Comparison of ENCODE assay signal across 10 cellular contexts in the genomic region with DNA sequence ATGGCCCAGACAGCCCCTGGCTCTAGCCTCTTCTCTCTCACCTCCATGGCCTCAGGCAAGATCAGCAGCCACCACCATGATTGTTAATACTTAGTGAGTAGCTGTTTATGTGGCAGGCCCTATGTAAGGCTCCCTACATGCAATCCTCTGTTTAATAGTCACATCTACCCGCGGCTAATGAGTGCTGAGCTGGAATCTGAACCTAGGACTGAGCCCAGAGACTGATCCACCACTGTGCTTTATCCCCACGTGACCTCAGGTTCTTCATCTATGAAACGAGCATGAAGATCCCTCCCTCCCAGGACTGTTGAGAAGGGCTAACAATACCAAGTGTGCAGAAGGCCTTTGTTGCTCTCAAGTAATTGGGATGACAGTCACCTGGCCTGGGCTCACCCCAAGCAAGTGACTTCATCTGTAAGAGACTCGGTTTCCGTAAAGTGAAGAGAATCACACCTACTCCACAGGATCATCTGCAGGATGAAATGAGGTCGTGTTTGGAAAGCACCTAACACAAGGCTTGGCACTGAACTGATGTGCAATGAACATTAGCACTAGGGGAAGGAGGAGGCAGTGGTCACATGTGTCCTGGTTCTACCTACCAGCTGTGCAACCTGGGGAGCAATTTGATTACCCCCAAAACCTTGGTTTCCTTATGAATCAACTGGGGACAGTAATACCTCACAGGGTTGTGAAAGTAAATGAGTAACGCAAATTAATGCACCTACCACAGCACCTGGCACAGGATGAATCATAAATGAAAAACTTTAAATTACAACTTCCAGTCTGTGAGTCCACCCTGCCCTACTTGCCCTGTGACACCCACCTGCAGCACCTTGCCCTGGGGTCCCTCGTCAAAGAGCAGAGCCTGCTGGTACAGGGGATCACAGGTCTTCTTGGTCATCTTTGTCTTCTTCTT. TPM values are rescaled to one million over a fixed set of nuclear protein-coding genes. Genes with fewer than 3 reads are reported as not detected.
DNase-seq lines count a peak whose midpoint lies in the region; ATAC-seq, FAIRE-seq and TF ChIP-seq lines count a peak whose summit lies in the region.
"Had no signal": no experiment of that assay in that cellular context is flagged by ENCODE, and none has a peak within 500 bp of the region (broad histone marks: within the 10 kb centered on the region; RNA-seq: fewer than 3 reads in every experiment).

No MANE protein-coding gene starts in this region.

- 14 to 46% (median 33%) methylated on average over 9 of the region's 9 CpGs for WGBS in small intestine, 3 donors

- H3K27ac ChIP-seq in RWPE2 (ENCODE audit: poor library complexity, severe bottlenecking): peak overlapping the region; percentile 64
- H3K27ac ChIP-seq in small intestine (ENCODE audit: low read depth in 1 of 2, low read length in 1 of 2): peak overlapping the region in 1 of 2 donors; percentile 81
- H3K27ac ChIP-seq: ascending aorta had no signal

- CTCF ChIA-PET in activated CD8-positive, alpha-beta memory T cell treated with anti-CD3 and anti-CD28 coated beads, Interleukin-2, amount 10 ng/mL, durations not matched to agents 7 days and 5 days (lab: Charles Lee): interaction anchor here (0.8 to 3.0 kb wide), 8 partner anchors 15 to 321 kb away, joined by 3 to 10 read pairs (median 4); no protein-coding TSS in a partner anchor

- no peak for FAIRE-seq in small intestine (lab: Jason Lieb, UNC)

- peak; percentile 71 for DNase-seq in activated CD8-positive, alpha-beta memory T cell treated with anti-CD3 and anti-CD28 coated beads, Interleukin-2, amount 10 ng/mL, durations not matched to agents 7 days and 5 days
- no peak for DNase-seq in activated CD8-positive, alpha-beta memory T cell treated with anti-CD3 and anti-CD28 coated beads, Interleukin-2, amount 50 U/mL, for 4 hours
- DNase-seq in RWPE2 (ENCODE audit: low spot score) (no peak), small intestine (peak; percentile 37), DMS153 treated with DMSO at 0.1 percent for 48 hours (lab: John Stamatoyannopoulos, UW; ENCODE audit: unreplicated experiment) (no peak), GM20000 (ENCODE audit: low spot score) (no peak), inferior parietal cortex (ENCODE audit: extremely low spot score) (no peak)
- DNase-seq: occipital lobe had no signal

- ATAC-seq in activated CD8-positive, alpha-beta memory T cell treated with anti-CD3 and anti-CD28 coated beads, Interleukin-2, amount 10 ng/mL, durations not matched to agents 7 days and 5 days: peak; percentile 71
- ATAC-seq in GM21717 (IDR thresholded peaks at IDR 0.05; ENCODE audit: unreplicated experiment) (peak; percentile 52), RWPE2 (ENCODE audit: low read depth) (peak; percentile 67)

- H3K4me1 Mint-ChIP-seq in activated CD8-positive, alpha-beta memory T cell treated with anti-CD3 and anti-CD28 coated beads, Interleukin-2, amount 10 ng/mL, durations not matched to agents 7 days and 5 days: peaks cover 28% of the 10 kb centered on the region

- H3K27ac Mint-ChIP-seq in activated CD8-positive, alpha-beta memory T cell treated with anti-CD3 and anti-CD28 coated beads, Interleukin-2, amount 10 ng/mL, durations not matched to agents 7 days and 5 days: peak overlapping the region; percentile 69

- H3K4me1 ChIP-seq in RWPE2 (ENCODE audit: insufficient read depth, poor library complexity, severe bottlenecking): peaks cover 18% of the 10 kb centered on the region
- H3K4me1 ChIP-seq in small intestine (ENCODE audit: control insufficient read depth in 2 of 2, insufficient read depth in 1 of 2, low read depth in 1 of 2, low read length in 1 of 2): peaks cover 0 to 3% of the 10 kb centered on the region in 2 donors
- H3K4me1 ChIP-seq: ascending aorta had no signal

- H3K27me3 ChIP-seq in RWPE2 (ENCODE audit: insufficient read depth, poor library complexity, severe bottlenecking) (no peaks in the 10 kb centered on the region), small intestine (ENCODE audit: control insufficient read depth in 2 of 2, insufficient read depth in 2 of 2, low read length in 2 of 2) (no peaks in the 10 kb centered on the region)
- H3K27me3 ChIP-seq: ascending aorta had no signal

- no peak overlapping the region for H3K4me3 Mint-ChIP-seq in activated CD8-positive, alpha-beta memory T cell treated with anti-CD3 and anti-CD28 coated beads, Interleukin-2, amount 10 ng/mL, durations not matched to agents 7 days and 5 days

- TF ChIP-seq CTCF in RWPE2 (IDR thresholded peaks at IDR 0.05; ENCODE audit: poor library complexity, severe bottlenecking): no peak
- TF ChIP-seq CTCF in GM20000 (IDR thresholded peaks at IDR 0.05; ENCODE audit: extremely low read depth, missing control alignments): no peak

- no peaks in the 10 kb centered on the region for H3K36me3 ChIP-seq in RWPE2 (ENCODE audit: low read depth)
- no peaks in the 10 kb centered on the region for H3K36me3 ChIP-seq in small intestine (ENCODE audit: control insufficient read depth in 2 of 2, insufficient read depth in 2 of 2, low read length in 2 of 2)

- H3K9me3 ChIP-seq in RWPE2 (ENCODE audit: severe bottlenecking) (no peaks in the 10 kb centered on the region), small intestine (ENCODE audit: control insufficient read depth, low read depth) (no peaks in the 10 kb centered on the region)
- H3K9me3 ChIP-seq: ascending aorta had no signal

- no peaks in the 10 kb centered on the region for H3K36me3 Mint-ChIP-seq in activated CD8-positive, alpha-beta memory T cell treated with anti-CD3 and anti-CD28 coated beads, Interleukin-2, amount 10 ng/mL, durations not matched to agents 7 days and 5 days

- no peak overlapping the region for H3K4me3 ChIP-seq in RWPE2 (ENCODE audit: severe bottlenecking)
- H3K4me3 ChIP-seq in small intestine (ENCODE audit: low read depth in 1 of 2, low read length in 2 of 2): no peak overlapping the region
- H3K4me3 ChIP-seq: ascending aorta had no signal

- no peaks in the 10 kb centered on the region for H3K9me3 Mint-ChIP-seq in activated CD8-positive, alpha-beta memory T cell treated with anti-CD3 and anti-CD28 coated beads, Interleukin-2, amount 10 ng/mL, durations not matched to agents 7 days and 5 days (ENCODE audit: low read depth)

- no peaks in the 10 kb centered on the region for H3K27me3 Mint-ChIP-seq in activated CD8-positive, alpha-beta memory T cell treated with anti-CD3 and anti-CD28 coated beads, Interleukin-2, amount 10 ng/mL, durations not matched to agents 7 days and 5 days

RNA-seq across cellular contexts. Expression of gene RIMS3, which starts 37.2 kb away (rescaled TPM):
- total RNA-seq in activated CD8-positive, alpha-beta memory T cell treated with anti-CD3 and anti-CD28 coated beads, Interleukin-2, amount 10 ng/mL, durations not matched to agents 7 days and 5 days: 1 to 10 TPM; 2.1 to 5.3 TPM
- polyA plus RNA-seq in small intestine: 1 to 10 TPM in 1 of 3 donors, under 1 TPM in 1, not detected in 1; under 0.01 to 3.4 TPM

Comparison
In these comparisons a context has a peak if more than half of its experiments do, and no peak if none do; other contexts are left out.
1. DNase-seq: peak in activated CD8-positive, alpha-beta memory T cell treated with anti-CD3 and anti-CD28 coated beads, Interleukin-2, amount 10 ng/mL, durations not matched to agents 7 days and 5 days (single experiment) and small intestine (single experiment); none in activated CD8-positive, alpha-beta memory T cell treated with anti-CD3 and anti-CD28 coated beads, Interleukin-2, amount 50 U/mL, for 4 hours (single experiment), RWPE2 (single experiment), DMS153 treated with DMSO at 0.1 percent for 48 hours (single experiment), GM20000 (single experiment) and inferior parietal cortex (single experiment).
2. Peak in every context shown above with its lines, with median percentiles within 50 percentile points of each other: ATAC-seq.